ENCODE assay signal across 8 cellular contexts in the genomic region with DNA sequence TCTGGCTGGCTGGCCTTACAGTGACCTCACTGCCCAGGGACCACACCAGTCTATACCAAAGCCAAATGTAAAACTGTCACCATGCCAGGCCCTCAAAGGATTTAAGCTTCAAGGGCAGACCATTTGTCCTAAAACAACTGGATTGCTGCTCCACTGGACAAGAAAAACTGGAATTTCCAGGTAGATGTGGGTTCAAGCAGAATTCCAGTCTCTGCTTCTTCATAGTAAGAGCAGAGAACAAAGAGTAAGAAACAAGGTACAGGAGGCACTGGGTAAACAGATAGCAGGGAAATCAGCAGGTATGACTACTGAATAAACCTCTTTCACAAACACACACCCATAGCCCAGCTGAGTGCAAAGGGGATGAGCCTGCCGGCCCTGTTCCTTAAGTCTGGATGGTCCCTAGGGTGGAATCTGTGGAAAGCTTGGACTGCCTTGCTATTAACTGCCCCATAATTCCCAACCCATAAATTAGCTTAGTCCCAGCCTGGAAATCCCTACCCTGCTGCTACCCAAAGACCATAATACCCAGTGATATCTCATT. TPM values are rescaled to one million over a fixed set of nuclear protein-coding genes. Genes with fewer than 3 reads are reported as not detected.
DNase-seq lines count a peak whose midpoint lies in the region; ATAC-seq, FAIRE-seq and TF ChIP-seq lines count a peak whose summit lies in the region.

No MANE protein-coding gene starts in this region.

- no peak for TF ChIP-seq CTCF in CD14-positive monocyte (IDR thresholded peaks at IDR 0.05)
- TF ChIP-seq CTCF in bronchial epithelial cell (IDR thresholded peaks at IDR 0.05; ENCODE audit: insufficient read depth, low read length, severe bottlenecking): no peak
- TF ChIP-seq CTCF in neural crest cell (conservative IDR thresholded peaks at IDR 0.05): no peak
- TF ChIP-seq CTCF in endothelial cell (IDR thresholded peaks at IDR 0.05; ENCODE audit: unreplicated experiment): no peak

- intact Hi-C loops in CD14-positive monocyte (cut with micrococcal nuclease): loop anchor here in 1 of 2 donors (10.0 kb wide), 1 partner anchor 103 kb away; a partner anchor contains a TSS

- H3K27ac Mint-ChIP-seq in CD14-positive monocyte (peak overlapping the region; percentile 99 to 100 (median 100)), neural crest cell (ENCODE audit: unreplicated experiment) (no peak overlapping the region), endothelial cell (ENCODE audit: unreplicated experiment) (no peak overlapping the region)

- FAIRE-seq in bronchial epithelial cell (lab: Jason Lieb, UNC) (no peak), H54 (lab: Jason Lieb, UNC) (no peak)

- H3K9me3 Mint-ChIP-seq in CD14-positive monocyte (peaks cover 0 to 3% (median 0%) of the 10 kb centered on the region in 7 donors), neural crest cell (no peaks in the 10 kb centered on the region), endothelial cell (ENCODE audit: unreplicated experiment) (no peaks in the 10 kb centered on the region)

- DNase-seq in CD14-positive monocyte (ENCODE audit: low spot score) (no peak), NCI-H146 (lab: John Stamatoyannopoulos, UW) (peak; percentile 42), bronchial epithelial cell (ENCODE audit: low read depth) (peak; percentile 85), neural crest cell (ENCODE audit: low read depth, low spot score) (no peak), NCI-H446 treated with DMSO at 0.1 percent for 48 hours (lab: John Stamatoyannopoulos, UW) (no peak), H54 (ENCODE audit: insufficient read length, low spot score) (no peak), endothelial cell (ENCODE audit: low spot score) (no peak)

- H3K36me3 Mint-ChIP-seq in CD14-positive monocyte: peaks cover 21 to 36% of the 10 kb centered on the region in 2 donors
- no peaks in the 10 kb centered on the region for H3K36me3 Mint-ChIP-seq in neural crest cell (ENCODE audit: low read depth)
- H3K36me3 Mint-ChIP-seq in endothelial cell (ENCODE audit: low read depth, unreplicated experiment): peaks cover 5% of the 10 kb centered on the region

- H3K4me3 Mint-ChIP-seq in CD14-positive monocyte (peak overlapping the region; percentile 71 to 80), neural crest cell (peak overlapping the region; percentile 45), endothelial cell (ENCODE audit: unreplicated experiment) (no peak overlapping the region)

- H3K4me3 ChIP-seq in bronchial epithelial cell (ENCODE audit: low read depth, low read length): peak overlapping the region; percentile 6

- H3K27me3 Mint-ChIP-seq in CD14-positive monocyte (ENCODE audit: low read depth in 3 of 3) (peaks cover 0 to 3% (median 0%) of the 10 kb centered on the region in 3 donors), neural crest cell (ENCODE audit: low read depth) (no peaks in the 10 kb centered on the region), endothelial cell (ENCODE audit: unreplicated experiment) (peaks cover 11% of the 10 kb centered on the region)

- TF ChIP-seq POLR2A in H54 (IDR thresholded peaks at IDR 0.05; ENCODE audit: low read depth, low read length): no peak

- H3K4me1 Mint-ChIP-seq in CD14-positive monocyte (peaks cover 85% of the 10 kb centered on the region), neural crest cell (peaks cover 81% of the 10 kb centered on the region), endothelial cell (ENCODE audit: unreplicated experiment) (peaks cover 75% of the 10 kb centered on the region)

- ATAC-seq in HG03520 (IDR thresholded peaks at IDR 0.05; ENCODE audit: unreplicated experiment): no peak

- no peaks in the 10 kb centered on the region for H3K36me3 ChIP-seq in bronchial epithelial cell (ENCODE audit: control insufficient read depth, insufficient read depth, low read length)

- no peaks in the 10 kb centered on the region for H3K27me3 ChIP-seq in bronchial epithelial cell (ENCODE audit: control insufficient read depth, insufficient read depth, low read length)

RNA-seq across cellular contexts. Expression of a gene that starts 5.5 kb away (rescaled TPM):
- 10 to 100 TPM; 27.6 to 38.6 TPM for polyA plus RNA-seq in CD14-positive monocyte
- 21.3 and 30.3 TPM in 2 replicates for total RNA-seq in bronchial epithelial cell
- total RNA-seq in neural crest cell: 17.8 and 17.9 TPM in 2 replicates
- total RNA-seq in endothelial cell (ENCODE audit: unreplicated experiment): 86.7 TPM

Comparison
In these comparisons a context has a peak if more than half of its experiments do, and no peak if none do; other contexts are left out.
1. DNase-seq: peak in NCI-H146 (single experiment) and bronchial epithelial cell (single experiment); none in CD14-positive monocyte (single experiment), neural crest cell (single experiment), NCI-H446 treated with DMSO at 0.1 percent for 48 hours (single experiment), H54 (single experiment) and endothelial cell (single experiment).
2. H3K27ac Mint-ChIP-seq: peak in CD14-positive monocyte (7 of 7); none in neural crest cell (single experiment) and endothelial cell (single experiment).